15 cellular contexts compared by ENCODE assay signal in the genomic region with DNA sequence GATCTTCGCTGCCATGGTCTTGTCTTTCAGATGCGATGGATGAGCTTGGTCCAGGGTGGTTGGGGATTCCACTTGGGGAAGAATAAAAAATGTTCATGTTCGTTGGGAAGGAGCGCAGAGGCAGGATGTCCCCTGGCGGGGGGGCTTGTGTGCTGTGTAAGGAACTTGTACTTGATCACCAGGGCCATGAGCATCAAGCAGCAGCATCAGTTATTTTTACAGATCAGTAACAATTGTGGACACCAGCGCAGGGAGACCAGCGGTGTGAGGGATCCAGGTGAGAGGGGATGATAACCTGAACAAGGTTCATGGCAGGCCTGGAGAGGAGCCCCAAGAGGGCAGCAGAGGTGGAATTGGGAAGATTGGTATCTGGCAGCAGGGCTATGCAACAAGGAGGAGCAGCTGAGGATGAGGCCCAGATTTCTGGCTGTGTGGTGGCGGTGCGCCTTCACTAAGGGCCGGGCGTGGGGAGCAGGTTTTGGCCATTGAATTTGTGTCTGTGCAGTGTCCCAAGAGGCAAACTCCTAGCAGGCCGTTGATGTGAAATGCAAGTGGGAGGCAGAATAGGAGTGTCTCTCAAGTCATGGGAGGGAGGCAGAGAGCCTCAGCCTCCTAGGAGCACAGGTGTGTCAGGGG. TPM values are rescaled to one million over a fixed set of nuclear protein-coding genes. Genes with fewer than 3 reads are reported as not detected.
A peak's percentile ranks its signal among the peaks of the same experiment; 100 is the strongest.
DNase-seq lines count a peak whose midpoint lies in the region; ATAC-seq and TF ChIP-seq lines count a peak whose summit lies in the region.
"Had no signal": no experiment of that assay in that cellular context is flagged by ENCODE, and none has a peak within 500 bp of the region (broad histone marks: within the 10 kb centered on the region; RNA-seq: fewer than 3 reads in every experiment).

No MANE protein-coding gene starts in this region.

- H3K9me2 ChIP-seq in OCI-LY1 (ENCODE audit: low read depth, low read length), result no peaks in the 10 kb centered on the region

- ATAC-seq in foreskin keratinocyte (no peak), GM19035 (IDR thresholded peaks at IDR 0.05; ENCODE audit: unreplicated experiment) (no peak), GM18870 (IDR thresholded peaks at IDR 0.05; ENCODE audit: unreplicated experiment) (no peak)
- ATAC-seq: esophagus mucosa had no signal

- no peak for DNase-seq in activated naive CD4-positive, alpha-beta T cell treated with anti-CD3 and anti-CD28 coated beads, Interleukin-2, amount 10 ng/mL, durations not matched to agents 7 days and 5 days
- no peak for DNase-seq in activated naive CD4-positive, alpha-beta T cell treated with anti-CD3 and anti-CD28 coated beads for 36 hours
- no peak for DNase-seq in foreskin keratinocyte
- no peak for DNase-seq in NCI-H2107 treated with DMSO at 0.1 percent for 48 hours (lab: John Stamatoyannopoulos, UW; ENCODE audit: unreplicated experiment)
- DNase-seq: activated CD4-positive, alpha-beta T cell treated with anti-CD3 and anti-CD28 coated beads for 1 hour; activated gamma-delta T cell; EL; MG63; nucleus accumbens; stimulated activated CD8-positive, alpha-beta memory T cell treated with anti-CD3 and anti-CD28 coated beads, Interleukin-4, amount 100 ng/mL, for 48 hours had no signal

- H3K4me2 ChIP-seq in OCI-LY1 (ENCODE audit: low read length), result peak overlapping the region; percentile 94; the same call in 1 of the 2 replicates

- no peaks in the 10 kb centered on the region for H3K27me3 Mint-ChIP-seq in activated naive CD4-positive, alpha-beta T cell treated with anti-CD3 and anti-CD28 coated beads, Interleukin-2, amount 10 ng/mL, durations not matched to agents 7 days and 5 days
- no peaks in the 10 kb centered on the region for H3K27me3 Mint-ChIP-seq in activated naive CD4-positive, alpha-beta T cell treated with anti-CD3 and anti-CD28 coated beads for 36 hours (ENCODE audit: low read depth)

- no peaks in the 10 kb centered on the region for H3K9me3 ChIP-seq in OCI-LY1 (ENCODE audit: low read length)
- H3K9me3 ChIP-seq: MG63 had no signal

- intact Hi-C loops in activated naive CD4-positive, alpha-beta T cell treated with anti-CD3 and anti-CD28 coated beads for 36 hours (cut with micrococcal nuclease), result loop anchor here (5.0 kb wide), 2 partner anchors 142 to 498 kb away; no protein-coding TSS in a partner anchor

- CTCF ChIA-PET in activated naive CD4-positive, alpha-beta T cell treated with anti-CD3 and anti-CD28 coated beads, Interleukin-2, amount 10 ng/mL, durations not matched to agents 7 days and 5 days (lab: Charles Lee), result interaction anchor here (1.0 to 1.5 kb wide), 4 partner anchors 12 to 292 kb away, joined by 3 to 4 read pairs (median 4); no protein-coding TSS in a partner anchor
- CTCF ChIA-PET in activated naive CD4-positive, alpha-beta T cell treated with anti-CD3 and anti-CD28 coated beads for 36 hours (lab: Charles Lee), result interaction anchor here (0.7 to 4.0 kb wide), 9 partner anchors 15 to 142 kb away, joined by 3 to 20 read pairs (median 4); a partner anchor contains a TSS

- peaks cover 56% of the 10 kb centered on the region for H3K4me1 Mint-ChIP-seq in activated naive CD4-positive, alpha-beta T cell treated with anti-CD3 and anti-CD28 coated beads, Interleukin-2, amount 10 ng/mL, durations not matched to agents 7 days and 5 days
- H3K4me1 Mint-ChIP-seq in activated naive CD4-positive, alpha-beta T cell treated with anti-CD3 and anti-CD28 coated beads for 36 hours (ENCODE audit: low read depth), result peaks cover 57% of the 10 kb centered on the region

- H3K27me3 ChIP-seq in OCI-LY1 (ENCODE audit: insufficient read depth, low read length), result no peaks in the 10 kb centered on the region
- H3K27me3 ChIP-seq in foreskin keratinocyte, result no peaks in the 10 kb centered on the region
- no peaks in the 10 kb centered on the region for H3K27me3 ChIP-seq in rectal smooth muscle tissue (ENCODE audit: control insufficient read depth, insufficient read depth, low read length)
- H3K27me3 ChIP-seq: MG63 had no signal

- H3K4me3 ChIP-seq in OCI-LY1 (ENCODE audit: low read depth, low read length, poor library complexity, severe bottlenecking) (peak overlapping the region; percentile 7), rectal smooth muscle tissue (ENCODE audit: low read length) (peak overlapping the region; percentile 31)
- H3K4me3 ChIP-seq: MG63 had no signal

- H2AFZ ChIP-seq in OCI-LY1 (ENCODE audit: low read length), result no peak overlapping the region

- peaks cover 43% of the 10 kb centered on the region for H3K36me3 Mint-ChIP-seq in activated naive CD4-positive, alpha-beta T cell treated with anti-CD3 and anti-CD28 coated beads, Interleukin-2, amount 10 ng/mL, durations not matched to agents 7 days and 5 days
- H3K36me3 Mint-ChIP-seq in activated naive CD4-positive, alpha-beta T cell treated with anti-CD3 and anti-CD28 coated beads for 36 hours (ENCODE audit: low read depth), result peaks cover 6% of the 10 kb centered on the region

- peaks cover 12% of the 10 kb centered on the region for H3K36me3 ChIP-seq in OCI-LY1 (ENCODE audit: insufficient read depth, low read length)
- H3K36me3 ChIP-seq in rectal smooth muscle tissue (ENCODE audit: control insufficient read depth, insufficient read depth, low read length), result peaks cover 6% of the 10 kb centered on the region

- H3K4me1 ChIP-seq in OCI-LY1 (ENCODE audit: insufficient read depth, low read length, severe bottlenecking), result peaks cover 49% of the 10 kb centered on the region
- H3K4me1 ChIP-seq in foreskin keratinocyte, result no peaks in the 10 kb centered on the region
- peaks cover 25% of the 10 kb centered on the region for H3K4me1 ChIP-seq in rectal smooth muscle tissue (ENCODE audit: control insufficient read depth, insufficient read depth, low read length)

- no peaks in the 10 kb centered on the region for H3K79me2 ChIP-seq in OCI-LY1 (ENCODE audit: insufficient read depth, low read length)

- H3K9me3 Mint-ChIP-seq in activated naive CD4-positive, alpha-beta T cell treated with anti-CD3 and anti-CD28 coated beads, Interleukin-2, amount 10 ng/mL, durations not matched to agents 7 days and 5 days, result no peaks in the 10 kb centered on the region
- no peaks in the 10 kb centered on the region for H3K9me3 Mint-ChIP-seq in activated naive CD4-positive, alpha-beta T cell treated with anti-CD3 and anti-CD28 coated beads for 36 hours

- H3K9ac ChIP-seq in OCI-LY1 (ENCODE audit: low read length) (no peak overlapping the region; the same call in 1 of the 2 replicates), rectal smooth muscle tissue (ENCODE audit: low read length) (no peak overlapping the region)

- H4K20me1 ChIP-seq in OCI-LY1 (ENCODE audit: insufficient read depth, low read length), result no peaks in the 10 kb centered on the region

- H3K4me3 Mint-ChIP-seq in activated naive CD4-positive, alpha-beta T cell treated with anti-CD3 and anti-CD28 coated beads, Interleukin-2, amount 10 ng/mL, durations not matched to agents 7 days and 5 days, result no peak overlapping the region
- no peak overlapping the region for H3K4me3 Mint-ChIP-seq in activated naive CD4-positive, alpha-beta T cell treated with anti-CD3 and anti-CD28 coated beads for 36 hours

- peak overlapping the region; percentile 22 for H3K27ac Mint-ChIP-seq in activated naive CD4-positive, alpha-beta T cell treated with anti-CD3 and anti-CD28 coated beads, Interleukin-2, amount 10 ng/mL, durations not matched to agents 7 days and 5 days
- H3K27ac Mint-ChIP-seq in activated naive CD4-positive, alpha-beta T cell treated with anti-CD3 and anti-CD28 coated beads for 36 hours, result no peak overlapping the region

- no peaks in the 10 kb centered on the region for H3F3A ChIP-seq in OCI-LY1 (ENCODE audit: insufficient read depth, low read length)

- no peak overlapping the region for H3K27ac ChIP-seq in OCI-LY1 (ENCODE audit: low read depth, low read length, poor library complexity, severe bottlenecking)
- H3K27ac ChIP-seq in foreskin keratinocyte, result no peak overlapping the region
- no peak overlapping the region for H3K27ac ChIP-seq in rectal smooth muscle tissue (ENCODE audit: low read depth, low read length)

- TF ChIP-seq CTCF in OCI-LY1 (IDR thresholded peaks at IDR 0.05; ENCODE audit: low read length), result peak; percentile 8; the same call in 1 of the 2 replicates
- TF ChIP-seq CTCF in foreskin keratinocyte (conservative IDR thresholded peaks at IDR 0.05), result peak; percentile 16

RNA-seq across cellular contexts. Expression of a gene that starts 3.9 kb away (rescaled TPM):
- 10 to 100 TPM; 17.3 to 19.9 TPM for total RNA-seq in activated naive CD4-positive, alpha-beta T cell treated with anti-CD3 and anti-CD28 coated beads for 36 hours
- total RNA-seq in foreskin keratinocyte, result 3.8 and 4.7 TPM in 2 replicates
- 2.6 and 2.7 TPM in 2 replicates for polyA plus RNA-seq in foreskin keratinocyte

RNA-seq across cellular contexts. Expression of a gene that starts 23.8 kb away (rescaled TPM):
- 1 to 10 TPM; 3.3 to 4.2 TPM for total RNA-seq in activated naive CD4-positive, alpha-beta T cell treated with anti-CD3 and anti-CD28 coated beads for 36 hours
- 0.92 and 1.2 TPM in 2 replicates for total RNA-seq in foreskin keratinocyte
- polyA plus RNA-seq in foreskin keratinocyte, result 0.57 and 0.59 TPM in 2 replicates

RNA-seq across cellular contexts. Expression of a gene that starts 37.8 kb away (rescaled TPM):
- total RNA-seq in activated naive CD4-positive, alpha-beta T cell treated with anti-CD3 and anti-CD28 coated beads for 36 hours, result 10 to 100 TPM; 25.0 to 27.3 TPM
- 10.5 and 10.6 TPM in 2 replicates for total RNA-seq in foreskin keratinocyte
- 19.0 and 19.2 TPM in 2 replicates for polyA plus RNA-seq in foreskin keratinocyte

RNA-seq across cellular contexts. Expression of a gene that starts 49.9 kb away (rescaled TPM):
- 1 to 10 TPM; 7.7 to 8.5 TPM for total RNA-seq in activated naive CD4-positive, alpha-beta T cell treated with anti-CD3 and anti-CD28 coated beads for 36 hours
- total RNA-seq in foreskin keratinocyte, result 9.5 and 10.5 TPM in 2 replicates
- polyA plus RNA-seq in foreskin keratinocyte, result 6.2 and 6.6 TPM in 2 replicates

RNA-seq across cellular contexts. Expression of a gene that starts 59.3 kb away (rescaled TPM):
- total RNA-seq in activated naive CD4-positive, alpha-beta T cell treated with anti-CD3 and anti-CD28 coated beads for 36 hours, result 1 to 10 TPM; 5.6 to 6.0 TPM
- total RNA-seq in foreskin keratinocyte, result 7.4 and 7.9 TPM in 2 replicates
- 3.2 and 3.7 TPM in 2 replicates for polyA plus RNA-seq in foreskin keratinocyte
